In genomic region chr20:57180954-57181353, GRCh38 we compare ENCODE assay signal across 15 cellular contexts.
DNase-seq lines count a peak whose midpoint lies in the region; ATAC-seq and TF ChIP-seq lines count a peak whose summit lies in the region.
"Had no signal": no experiment of that assay in that cellular context is flagged by ENCODE, and none has a peak within 500 bp of the region (broad histone marks: within the 10 kb centered on the region; RNA-seq: fewer than 3 reads in every experiment).

No MANE protein-coding gene starts in this region.

- H3K79me2 ChIP-seq in HCT116 (ENCODE audit: insufficient read depth, low read length): no peaks in the 10 kb centered on the region

- H3K9me3 ChIP-seq in HCT116 (ENCODE audit: control insufficient read depth in 1 of 2, insufficient read depth in 1 of 2, low read depth in 1 of 2, low read length in 2 of 2): no peaks in the 10 kb centered on the region

- no peaks in the 10 kb centered on the region for H3K36me3 Mint-ChIP-seq in Calu3 (ENCODE audit: insufficient read depth, unreplicated experiment)
- H3K36me3 Mint-ChIP-seq in WTC11: peaks cover 12% of the 10 kb centered on the region
- H3K36me3 Mint-ChIP-seq: CD4-positive, alpha-beta memory T cell had no signal

- POLR2A ChIA-PET in HCT116 (lab: Charles Lee): interaction anchor here (1.0 kb wide), 1 partner anchor 20 kb away, joined by 3 read pairs; no protein-coding TSS in a partner anchor
- POLR2A ChIA-PET in WTC11 (lab: Charles Lee): interaction anchor here (0.6 kb wide), 1 partner anchor 31 kb away, joined by 3 read pairs; no protein-coding TSS in a partner anchor

- no peaks in the 10 kb centered on the region for H4K20me1 ChIP-seq in HCT116 (ENCODE audit: insufficient read depth)

- TF ChIP-seq RAD21 in HCT116 (IDR thresholded peaks at IDR 0.05; ENCODE audit: low read depth): 0 out of 2 replicates have a peak, but pooled peaks have one; percentile 19

- RAD21 ChIA-PET in HCT116 (lab: Charles Lee; ENCODE audit: low non-redundant PET in 1 of 2, low total read pairs in 2 of 2, uncharacterized antibody in 2 of 2, unreplicated experiment in 2 of 2): no interaction called here

- H3K9me2 ChIP-seq in HCT116 (ENCODE audit: insufficient read depth): no peaks in the 10 kb centered on the region

- no peak for TF ChIP-seq POLR2A in HCT116 (IDR thresholded peaks at IDR 0.05; ENCODE audit: borderline replicate concordance, extremely low read depth, insufficient read depth, insufficient read length)

- no peak for TF ChIP-seq CTCF in Calu3 (IDR thresholded peaks at IDR 0.05; ENCODE audit: unreplicated experiment)
- peak in 1 of 3 experiments; percentile 15; a peak in 1 of 6 replicates for TF ChIP-seq CTCF in HCT116 (IDR thresholded peaks at IDR 0.05 in 2 of 3, conservative IDR thresholded peaks at IDR 0.05 in 1 of 3; ENCODE audit: borderline replicate concordance in 1 of 3, insufficient read depth in 1 of 3, low read depth in 2 of 3, low read length in 2 of 3)
- TF ChIP-seq CTCF in WTC11 (IDR thresholded peaks at IDR 0.05): no peak

- intact Hi-C loops in Calu3 (cut with micrococcal nuclease; ENCODE audit: unreplicated experiment) (no loop called here), HCT116 (cut with micrococcal nuclease) (no loop called here)

- ATAC-seq in HCT116 (no peak), WTC11 (peak; percentile 70)
- ATAC-seq: Right ventricle myocardium inferior, SK-N-SH treated with all-trans-retinoic acid at 6 μM for 48 hours had no signal

- H3K27ac ChIP-seq in HCT116 (ENCODE audit: low read depth, low read length): no peak overlapping the region

- H3K4me3 ChIP-seq in HCT116 (replicated peaks in 1 of 2; ENCODE audit: low read depth in 1 of 2, low read length in 2 of 2): no peak overlapping the region

- no peak overlapping the region for H2AFZ ChIP-seq in HCT116 (ENCODE audit: low read depth, low read length, poor library complexity, severe bottlenecking)

- BruUV-seq in Calu3 (replicated peaks; lab: Mats Ljungman, UMichigan) (no TSS peak), HCT116 (replicated peaks; lab: Mats Ljungman, UMichigan) (no TSS peak)

- H3K4me1 ChIP-seq in HCT116 (ENCODE audit: control insufficient read depth in 1 of 2, insufficient read depth in 2 of 2, low read length in 2 of 2): no peaks in the 10 kb centered on the region

- H3K27ac Mint-ChIP-seq in Calu3 (ENCODE audit: unreplicated experiment) (no peak overlapping the region), WTC11 (no peak overlapping the region)
- H3K27ac Mint-ChIP-seq: CD4-positive, alpha-beta memory T cell had no signal

- H3K4me2 ChIP-seq in HCT116 (ENCODE audit: low read length): no peak overlapping the region

- H3K4me3 Mint-ChIP-seq in Calu3 (ENCODE audit: low read depth, unreplicated experiment): no peak overlapping the region
- H3K4me3 Mint-ChIP-seq in WTC11: no peak overlapping the region
- H3K4me3 Mint-ChIP-seq: CD4-positive, alpha-beta memory T cell had no signal

- CTCF ChIA-PET in Calu3 (lab: Charles Lee) (interaction anchor here (0.7 to 1.0 kb wide), 2 partner anchors 47 to 151 kb away, joined by 3 to 8 read pairs; no protein-coding TSS in a partner anchor), HCT116 (lab: Charles Lee) (interaction anchor here (0.8 kb wide), 1 partner anchor 151 kb away, joined by 3 read pairs; no protein-coding TSS in a partner anchor), WTC11 (lab: Charles Lee) (interaction anchor here (1.0 to 2.2 kb wide), 8 partner anchors 51 to 151 kb away, joined by 3 to 18 read pairs (median 4); partner anchors contain the start of gene SPO11)

- H3K9me3 Mint-ChIP-seq in Calu3 (ENCODE audit: low read depth, unreplicated experiment) (no peaks in the 10 kb centered on the region), WTC11 (peaks cover 7% of the 10 kb centered on the region)

- no peaks in the 10 kb centered on the region for H3K36me3 ChIP-seq in HCT116 (ENCODE audit: control insufficient read depth in 1 of 2, insufficient read depth in 2 of 2, low read length in 2 of 2)

- H3K9ac ChIP-seq in HCT116 (ENCODE audit: low read length): no peak overlapping the region

- H3K27me3 ChIP-seq in HCT116 (ENCODE audit: insufficient read depth, low read length): no peaks in the 10 kb centered on the region

- H3K27me3 Mint-ChIP-seq in Calu3 (ENCODE audit: unreplicated experiment) (peaks cover 95% of the 10 kb centered on the region), WTC11 (ENCODE audit: low read depth) (no peaks in the 10 kb centered on the region; the same call in 1 of the 2 replicates)

- H3K4me1 Mint-ChIP-seq in Calu3 (ENCODE audit: low read depth, unreplicated experiment): no peaks in the 10 kb centered on the region
- peaks cover 27% of the 10 kb centered on the region for H3K4me1 Mint-ChIP-seq in WTC11
- H3K4me1 Mint-ChIP-seq: CD4-positive, alpha-beta memory T cell had no signal

- DNase-seq in Calu3 (peak; percentile 36), HCT116 (ENCODE audit: low read depth, low spot score) (no peak), WTC11 (ENCODE audit: low spot score) (no peak), iPS-NIHi7 (ENCODE audit: extremely low spot score) (peak; percentile 69), DMS79 treated with DMSO at 0.1 percent for 48 hours (lab: John Stamatoyannopoulos, UW) (no peak), GM03348 (ENCODE audit: low spot score) (no peak), GDM1 (lab: John Stamatoyannopoulos, UW) (no peak), D341Med (ENCODE audit: low spot score) (no peak)
- DNase-seq: CD4-positive, alpha-beta memory T cell; DMS79; NCI-H187 treated with DMSO at 0.1 percent for 48 hours; NCI-H446; T-helper 1 cell had no signal

TF ChIP-seq in HCT116, 20 proteins besides CTCF, POLR2A, EP300 and RAD21 (continues in another document):
- TF ChIP-seq, protein P1, sequence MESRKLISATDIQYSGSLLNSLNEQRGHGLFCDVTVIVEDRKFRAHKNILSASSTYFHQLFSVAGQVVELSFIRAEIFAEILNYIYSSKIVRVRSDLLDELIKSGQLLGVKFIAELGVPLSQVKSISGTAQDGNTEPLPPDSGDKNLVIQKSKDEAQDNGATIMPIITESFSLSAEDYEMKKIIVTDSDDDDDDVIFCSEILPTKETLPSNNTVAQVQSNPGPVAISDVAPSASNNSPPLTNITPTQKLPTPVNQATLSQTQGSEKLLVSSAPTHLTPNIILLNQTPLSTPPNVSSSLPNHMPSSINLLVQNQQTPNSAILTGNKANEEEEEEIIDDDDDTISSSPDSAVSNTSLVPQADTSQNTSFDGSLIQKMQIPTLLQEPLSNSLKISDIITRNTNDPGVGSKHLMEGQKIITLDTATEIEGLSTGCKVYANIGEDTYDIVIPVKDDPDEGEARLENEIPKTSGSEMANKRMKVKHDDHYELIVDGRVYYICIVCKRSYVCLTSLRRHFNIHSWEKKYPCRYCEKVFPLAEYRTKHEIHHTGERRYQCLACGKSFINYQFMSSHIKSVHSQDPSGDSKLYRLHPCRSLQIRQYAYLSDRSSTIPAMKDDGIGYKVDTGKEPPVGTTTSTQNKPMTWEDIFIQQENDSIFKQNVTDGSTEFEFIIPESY (IDR thresholded peaks at IDR 0.05; ENCODE audit: extremely low read depth, insufficient replicate concordance, low read length): no peak
- TF ChIP-seq ZNF274 (IDR thresholded peaks at IDR 0.05; ENCODE audit: low read depth, low read length) (no peak), POLR2AphosphoS5 (IDR thresholded peaks at IDR 0.05; ENCODE audit: low read depth, low read length) (no peak), SRF (IDR thresholded peaks at IDR 0.05; ENCODE audit: low read depth) (no peak), TCF7L2 (IDR thresholded peaks at IDR 0.05; ENCODE audit: borderline replicate concordance, extremely low read depth, insufficient read depth, insufficient read length) (no peak), SP1 (IDR thresholded peaks at IDR 0.05; ENCODE audit: low read depth) (no peak), JUND (IDR thresholded peaks at IDR 0.05) (no peak), CEBPB (IDR thresholded peaks at IDR 0.05; ENCODE audit: low read depth) (no peak)
- TF ChIP-seq, protein P2, sequence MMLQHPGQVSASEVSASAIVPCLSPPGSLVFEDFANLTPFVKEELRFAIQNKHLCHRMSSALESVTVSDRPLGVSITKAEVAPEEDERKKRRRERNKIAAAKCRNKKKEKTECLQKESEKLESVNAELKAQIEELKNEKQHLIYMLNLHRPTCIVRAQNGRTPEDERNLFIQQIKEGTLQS (IDR thresholded peaks at IDR 0.05): no peak

TF ChIP-seq in WTC11, 78 proteins besides CTCF, POLR2A, EP300 and RAD21:
- TF ChIP-seq RELA (CRISPR knock-in tag; IDR thresholded peaks at IDR 0.05; ENCODE audit: borderline replicate concordance) (no peak), ZBTB21 (CRISPR knock-in tag; IDR thresholded peaks at IDR 0.05; ENCODE audit: borderline replicate concordance) (no peak), JAZF1 (CRISPR knock-in tag; IDR thresholded peaks at IDR 0.05) (no peak)

Comparison
In these comparisons a context has a peak if more than half of its experiments do, and no peak if none do; other contexts are left out.
1. DNase-seq: peak in Calu3 (single experiment) and iPS-NIHi7 (single experiment); none in HCT116 (single experiment), WTC11 (single experiment), DMS79 treated with DMSO at 0.1 percent for 48 hours (single experiment), GM03348 (single experiment), GDM1 (single experiment) and D341Med (single experiment).